ENCODE assay signal across 24 cellular contexts in genomic region chr1:234143681-234144080, GRCh38.
DNase-seq lines count a peak whose midpoint lies in the region; ATAC-seq, FAIRE-seq and TF ChIP-seq lines count a peak whose summit lies in the region.
"Had no signal": no experiment of that assay in that cellular context is flagged by ENCODE, and none has a peak within 500 bp of the region (broad histone marks: within the 10 kb centered on the region; RNA-seq: fewer than 3 reads in every experiment).

No MANE protein-coding gene starts in this region.

- H3K36me3 ChIP-seq in mammary epithelial cell (ENCODE audit: insufficient read depth, low read length) (no peaks in the 10 kb centered on the region), breast epithelium (no peaks in the 10 kb centered on the region), IMR-90 (ENCODE audit: control insufficient read depth, insufficient read depth, low read length) (no peaks in the 10 kb centered on the region), bronchial epithelial cell (ENCODE audit: control insufficient read depth, insufficient read depth, low read length) (no peaks in the 10 kb centered on the region)
- H3K36me3 ChIP-seq: BE2C; BLaER1 treated with 17β-estradiol and CSF1 and Interleukin-3, amounts not matched to agents 10 nM and 100 nM; HAP-1 had no signal

- H3K14ac ChIP-seq in IMR-90 (replicated peaks; ENCODE audit: low read depth, low read length) = no peak overlapping the region

- WGBS in mammary epithelial cell (ENCODE audit: low coverage, missing lambda C conversion rate) = 100% methylated on average over 1 of the region's 2 CpGs
- no CpG with 5 or more reads among the region's 2 CpGs for WGBS in IMR-90 (ENCODE audit: extremely low coverage in 2 of 2, insufficient read length in 1 of 2), 2 experiments

- TF ChIP-seq POLR2A in breast epithelium (IDR thresholded peaks at IDR 0.05) (no peak), IMR-90 (IDR thresholded peaks at IDR 0.05; ENCODE audit: low read depth, low read length) (no peak)

- H3K18ac ChIP-seq in IMR-90 (ENCODE audit: low read depth, low read length) = peak overlapping the region; percentile 65

- no peak overlapping the region for H2BK120ac ChIP-seq in IMR-90 (ENCODE audit: low read depth, low read length)

- H3K9ac ChIP-seq in mammary epithelial cell (ENCODE audit: insufficient read depth, low read length) (no peak overlapping the region), IMR-90 (ENCODE audit: low read depth, low read length) (no peak overlapping the region)
- H3K9ac ChIP-seq: BLaER1 treated with 17β-estradiol and CSF1 and Interleukin-3, amounts not matched to agents 10 nM and 100 nM had no signal

- POLR2A ChIA-PET in IMR-90 (lab: Charles Lee; ENCODE audit: unreplicated experiment) = no interaction called here

- H3K56ac ChIP-seq in IMR-90 (ENCODE audit: extremely low read depth, insufficient read depth, low read length) = no peak overlapping the region

- ATAC-seq in IMR-90 (ENCODE audit: low read depth) = no peak

- H3K79me2 ChIP-seq in mammary epithelial cell (ENCODE audit: insufficient read depth, low read length) = peaks cover 5% of the 10 kb centered on the region

- no peak overlapping the region for H3K4me3 ChIP-seq in mammary epithelial cell (replicated peaks in 1 of 3; ENCODE audit: insufficient read depth in 1 of 3, low read depth in 2 of 3, low read length in 3 of 3)
- no peak overlapping the region for H3K4me3 ChIP-seq in breast epithelium
- no peak overlapping the region for H3K4me3 ChIP-seq in IMR-90 (ENCODE audit: insufficient read depth, low read depth, low read length)
- H3K4me3 ChIP-seq in bronchial epithelial cell (ENCODE audit: low read depth, low read length) = no peak overlapping the region
- H3K4me3 ChIP-seq: BLaER1 treated with 17β-estradiol and CSF1 and Interleukin-3, amounts not matched to agents 10 nM and 100 nM; HAP-1 had no signal

- H4K8ac ChIP-seq in IMR-90 (ENCODE audit: low read depth in 2 of 2, low read length in 2 of 2) = no peak overlapping the region; a peak in 1 of 4 replicates

- DNase-seq in mammary epithelial cell (peak; percentile 35), breast epithelium (ENCODE audit: low spot score in 2 of 2) (no peak), IMR-90 (no peak), bronchial epithelial cell (ENCODE audit: low read depth) (peak; percentile 70), G401 (ENCODE audit: low spot score) (no peak), cardiac septum (ENCODE audit: low spot score) (no peak)
- no peak for DNase-seq in activated CD4-positive, alpha-beta T cell treated with anti-CD3 and anti-CD28 coated beads, Interleukin-2, amount 50 U/mL, for 1 hour
- DNase-seq: AML-193; BE2C; CD4-positive, alpha-beta T cell; CD8-positive, alpha-beta memory T cell; DMS 273 treated with DMSO at 0.1 percent for 48 hours; DMS79; EL; GF-D8; GOT3 had no signal

- H3K23ac ChIP-seq in IMR-90 (ENCODE audit: low read depth, low read length) = no peak overlapping the region

- CTCF ChIA-PET in mammary epithelial cell (lab: Charles Lee; ENCODE audit: low non-redundant PET) = no interaction called here
- CTCF ChIA-PET in IMR-90 (lab: Yijun Ruan, JAX) = no interaction called here

- H3K27ac ChIP-seq in mammary epithelial cell (ENCODE audit: insufficient read depth, low read depth, low read length) = peak overlapping the region; percentile 65
- H3K27ac ChIP-seq in breast epithelium = no peak overlapping the region
- H3K27ac ChIP-seq in IMR-90 (ENCODE audit: insufficient read depth, low read length) = no peak overlapping the region; the same call in 1 of the 2 replicates
- H3K27ac ChIP-seq: 22Rv1; BLaER1 treated with 17β-estradiol and CSF1 and Interleukin-3, amounts not matched to agents 10 nM and 100 nM had no signal

- intact Hi-C loops in mammary epithelial cell (cut with micrococcal nuclease) = no loop called here
- intact Hi-C loops in breast epithelium (cut with DNase I; ENCODE audit: low total_unique reads) = no loop called here
- intact Hi-C loops in IMR-90 (cut with micrococcal nuclease) = no loop called here
- intact Hi-C loops in cardiac septum (cut with DNase I) = no loop called here

- H3K9me3 ChIP-seq in mammary epithelial cell (replicated peaks; ENCODE audit: insufficient read depth, low read length) (peaks cover 4% of the 10 kb centered on the region), breast epithelium (no peaks in the 10 kb centered on the region), IMR-90 (ENCODE audit: control insufficient read depth, insufficient read depth, low read length) (peaks cover 5% of the 10 kb centered on the region)
- H3K9me3 ChIP-seq: BE2C, HAP-1 had no signal

- no peak overlapping the region for H2AK9ac ChIP-seq in IMR-90 (replicated peaks; ENCODE audit: low read depth, low read length, poor library complexity)

- H2AK5ac ChIP-seq in IMR-90 (ENCODE audit: low read depth, low read length) = peak overlapping the region; percentile 54; the same call in 1 of the 2 replicates

- dilution Hi-C loops in mammary epithelial cell (cut with HindIII; ENCODE audit: low sequenced_read_pairs) (loop anchor here (10.0 kb wide), 1 partner anchor 171 kb away; no protein-coding TSS in a partner anchor), IMR-90 (cut with HindIII; ENCODE audit: low sequenced_read_pairs, unreplicated experiment) (no loop called here)

- no peak overlapping the region for H2BK20ac ChIP-seq in IMR-90 (ENCODE audit: low read depth, low read length)

- peak overlapping the region; percentile 54 for H2BK5ac ChIP-seq in IMR-90 (ENCODE audit: low read depth, low read length, poor library complexity, severe bottlenecking)

- no peaks in the 10 kb centered on the region for H3K79me1 ChIP-seq in IMR-90 (ENCODE audit: low read depth in 1 of 2, low read length in 2 of 2)

- TF ChIP-seq CTCF in mammary epithelial cell (conservative IDR thresholded peaks at IDR 0.05 in 1 of 2, IDR thresholded peaks at IDR 0.05 in 1 of 2; ENCODE audit: extremely low read depth in 1 of 2, insufficient read depth in 1 of 2, low read depth in 1 of 2, low read length in 2 of 2) = no peak
- TF ChIP-seq CTCF in breast epithelium (IDR thresholded peaks at IDR 0.05) = no peak
- no peak for TF ChIP-seq CTCF in IMR-90 (conservative IDR thresholded peaks at IDR 0.05; ENCODE audit: low read depth, low read length)
- TF ChIP-seq CTCF in bronchial epithelial cell (IDR thresholded peaks at IDR 0.05; ENCODE audit: insufficient read depth, low read length, severe bottlenecking) = no peak

- H3K4ac ChIP-seq in IMR-90 (ENCODE audit: low read depth, low read length) = no peak overlapping the region

- H3K4me2 ChIP-seq in mammary epithelial cell (ENCODE audit: insufficient read depth, low read depth, low read length) (no peak overlapping the region), IMR-90 (ENCODE audit: low read depth, low read length) (no peak overlapping the region)
- H3K4me2 ChIP-seq: BLaER1 treated with 17β-estradiol and CSF1 and Interleukin-3, amounts not matched to agents 10 nM and 100 nM had no signal

- no peak overlapping the region; the same call in 1 of the 2 replicates for H4K91ac ChIP-seq in IMR-90 (ENCODE audit: insufficient read depth, low read depth, low read length)

- BruUV-seq in mammary epithelial cell (replicated peaks; lab: Mats Ljungman, UMichigan) (no TSS peak), IMR-90 (replicated peaks; lab: Mats Ljungman, UMichigan) (no TSS peak)

- peak overlapping the region; percentile 66; the same call in 1 of the 2 replicates for H4K5ac ChIP-seq in IMR-90 (ENCODE audit: low read depth, low read length)

- H4K20me1 ChIP-seq in mammary epithelial cell (ENCODE audit: insufficient read depth, low read length) = no peaks in the 10 kb centered on the region
- no peaks in the 10 kb centered on the region for H4K20me1 ChIP-seq in IMR-90 (ENCODE audit: insufficient read depth, low read length)
- H4K20me1 ChIP-seq: BLaER1 treated with 17β-estradiol and CSF1 and Interleukin-3, amounts not matched to agents 10 nM and 100 nM had no signal

- 0 out of 3 replicates have a peak overlapping the region, but pooled peaks have one; percentile 39 for H2BK15ac ChIP-seq in IMR-90 (ENCODE audit: low read depth, low read length)

- in situ Hi-C loops in mammary epithelial cell (cut with MboI; ENCODE audit: low sequenced_read_pairs in 2 of 2) (loop anchor here in 1 of 2 donors (10.0 kb wide), 1 partner anchor 171 kb away; no protein-coding TSS in a partner anchor), IMR-90 (cut with MboI; ENCODE audit: low sequenced_read_pairs) (loop anchor here (25.0 kb wide), 2 partner anchors 169 to 969 kb away; no protein-coding TSS in a partner anchor), G401 (cut with HindIII; ENCODE audit: low sequenced_read_pairs) (no loop called here)

- H3K4me1 ChIP-seq in mammary epithelial cell (ENCODE audit: insufficient read depth, low read length) (peaks cover 41% of the 10 kb centered on the region), breast epithelium (no peaks in the 10 kb centered on the region), IMR-90 (ENCODE audit: control insufficient read depth, insufficient read depth, low read length) (no peaks in the 10 kb centered on the region; the same call in 1 of the 2 replicates)
- H3K4me1 ChIP-seq: BE2C; BLaER1 treated with 17β-estradiol and CSF1 and Interleukin-3, amounts not matched to agents 10 nM and 100 nM; HAP-1 had no signal

- no peak for FAIRE-seq in bronchial epithelial cell (lab: Jason Lieb, UNC)
- FAIRE-seq: A204.1, D721Med, GM12891, GM18507, H54 had no signal

- H3K9me1 ChIP-seq in IMR-90 (ENCODE audit: insufficient read depth, low read length) = no peaks in the 10 kb centered on the region

- no peak for TF ChIP-seq RAD21 in IMR-90 (IDR thresholded peaks at IDR 0.05; ENCODE audit: low read length)

- H3K27me3 ChIP-seq in mammary epithelial cell (ENCODE audit: insufficient read depth, low read length) = no peaks in the 10 kb centered on the region
- H3K27me3 ChIP-seq in breast epithelium = peaks cover 0 to 4% of the 10 kb centered on the region in 2 donors
- H3K27me3 ChIP-seq in IMR-90 (ENCODE audit: control insufficient read depth, insufficient read depth, low read length) = no peaks in the 10 kb centered on the region
- H3K27me3 ChIP-seq in bronchial epithelial cell (ENCODE audit: control insufficient read depth, insufficient read depth, low read length) = no peaks in the 10 kb centered on the region
- H3K27me3 ChIP-seq: BLaER1 treated with 17β-estradiol and CSF1 and Interleukin-3, amounts not matched to agents 10 nM and 100 nM had no signal

- H2AFZ ChIP-seq in mammary epithelial cell (ENCODE audit: low read depth, low read length) (no peak overlapping the region), IMR-90 (replicated peaks; ENCODE audit: low read length, poor library complexity) (peak overlapping the region; percentile 14)

TF ChIP-seq in IMR-90, 13 proteins besides CTCF, POLR2A, EP300 and RAD21 (continues in another document):
- TF ChIP-seq RFX5 (IDR thresholded peaks at IDR 0.05; ENCODE audit: low read depth, low read length) = no peak
- TF ChIP-seq USF2 (IDR thresholded peaks at IDR 0.05; ENCODE audit: low read depth, low read length) = no peak

Comparison
In these comparisons a context has a peak if more than half of its experiments do, and no peak if none do; other contexts are left out.
1. DNase-seq: peak in mammary epithelial cell (single experiment) and bronchial epithelial cell (single experiment); none in breast epithelium (0 of 2), IMR-90 (single experiment), G401 (single experiment), activated CD4-positive, alpha-beta T cell treated with anti-CD3 and anti-CD28 coated beads, Interleukin-2, amount 50 U/mL, for 1 hour (single experiment) and cardiac septum (single experiment).